Comparison of ENCODE assay signal across 10 cellular contexts in the genomic region with DNA sequence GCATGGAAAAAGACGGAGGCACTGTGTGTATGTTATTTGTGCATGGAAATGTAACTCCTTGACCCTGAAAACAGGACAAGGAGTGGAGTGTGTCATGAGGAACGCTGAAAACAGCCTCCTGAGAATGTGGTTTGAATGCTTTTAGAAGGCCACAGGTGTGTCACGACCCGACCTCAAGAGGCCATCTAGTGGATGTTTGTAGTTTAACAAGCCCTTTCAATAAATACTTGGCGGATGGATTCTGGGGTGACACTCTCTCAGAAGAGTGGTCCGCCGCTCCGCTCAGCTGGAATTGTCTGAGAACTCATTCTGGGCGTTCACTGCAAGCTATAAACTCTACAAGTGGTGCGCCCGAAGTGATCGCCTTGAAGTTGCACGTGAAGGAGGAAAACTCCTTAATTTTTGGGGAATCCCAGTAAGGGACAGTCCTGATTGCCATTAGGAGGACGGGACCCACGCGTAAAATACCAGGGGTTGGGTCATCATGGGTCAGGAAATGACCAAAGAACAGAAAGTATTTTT. TPM values are rescaled to one million over a fixed set of nuclear protein-coding genes. Genes with fewer than 3 reads are reported as not detected.
DNase-seq lines count a peak whose midpoint lies in the region; ATAC-seq and TF ChIP-seq lines count a peak whose summit lies in the region.
"Not testable (repeated sequence)": the region's sequence is repeated elsewhere in the genome, so short reads cannot be mapped to it uniquely, and the experiment has no call there.
"Had no signal": no experiment of that assay in that cellular context is flagged by ENCODE, and none has a peak within 500 bp of the region (broad histone marks: within the 10 kb centered on the region; RNA-seq: fewer than 3 reads in every experiment).

No MANE protein-coding gene starts in this region.

- H3K4me3 Mint-ChIP-seq in CD14-positive monocyte = peak overlapping the region in 1 of 2 donors; percentile 75

- not testable (repeated sequence) for H3K4me1 ChIP-seq in skeletal muscle satellite cell (ENCODE audit: control insufficient read depth, insufficient read depth, low read length)

- peaks cover 20% of the 10 kb centered on the region for H3K4me1 Mint-ChIP-seq in CD14-positive monocyte

- H3K27me3 ChIP-seq in skeletal muscle satellite cell (ENCODE audit: control insufficient read depth, insufficient read depth, low read length) = not testable (repeated sequence)

- H3K27ac ChIP-seq in coronary artery = not testable (repeated sequence)

- intact Hi-C loops in CD14-positive monocyte (cut with micrococcal nuclease) = loop anchor here in 1 of 2 donors (10.0 kb wide), 1 partner anchor 117 kb away; no protein-coding TSS in a partner anchor

- peak; percentile 66 for ATAC-seq in GM19025 (IDR thresholded peaks at IDR 0.05; ENCODE audit: low read depth, unreplicated experiment)
- ATAC-seq in HG03025 (IDR thresholded peaks at IDR 0.05; ENCODE audit: low FRiP score, unreplicated experiment) = peak; percentile 59

- peak; percentile 55 for TF ChIP-seq CTCF in CD14-positive monocyte (IDR thresholded peaks at IDR 0.05)
- not testable (repeated sequence) for TF ChIP-seq CTCF in coronary artery (IDR thresholded peaks at IDR 0.05)

- H3K9me3 ChIP-seq in skeletal muscle satellite cell (replicated peaks; ENCODE audit: low read length) = not testable (repeated sequence)

- H3K4me3 ChIP-seq in coronary artery = peak overlapping the region; percentile 59
- H3K4me3 ChIP-seq in skeletal muscle satellite cell (ENCODE audit: low read length) = not testable (repeated sequence)

- H3K36me3 Mint-ChIP-seq in CD14-positive monocyte = not testable (repeated sequence)

- H3K9me3 Mint-ChIP-seq in CD14-positive monocyte = not testable (repeated sequence)

- H3K27ac Mint-ChIP-seq in CD14-positive monocyte = peak overlapping the region in 1 of 7 donors; percentile 53

- not testable (repeated sequence) for H3K9ac ChIP-seq in skeletal muscle satellite cell (ENCODE audit: low read depth, low read length)

- peak overlapping the region; percentile 58 for H3K4me2 ChIP-seq in skeletal muscle satellite cell (ENCODE audit: low read length)

- not testable (repeated sequence) for H3K36me3 ChIP-seq in skeletal muscle satellite cell (ENCODE audit: insufficient read depth, low read length)

- DNase-seq in CD14-positive monocyte (ENCODE audit: low spot score); coronary artery (ENCODE audit: low spot score): not testable (repeated sequence)
- DNase-seq in NCI-H2171 treated with DMSO at 0.1 percent for 48 hours (lab: John Stamatoyannopoulos, UW) = peak; percentile 11
- DNase-seq in activated CD4-positive, alpha-beta T cell treated with anti-CD3 and anti-CD28 coated beads, Interleukin-2, amount 50 U/mL, for 1 hour = peak; percentile 37
- DNase-seq in iris pigment epithelial cell (ENCODE audit: low read depth) = peak; percentile 13

- H3K27me3 Mint-ChIP-seq in CD14-positive monocyte (ENCODE audit: low read depth in 3 of 3) = not testable (repeated sequence)

RNA-seq across cellular contexts. Expression of a gene that starts 33.5 kb away (rescaled TPM):
- polyA plus RNA-seq in CD14-positive monocyte = not detected
- not detected in 2 replicates for total RNA-seq in skeletal muscle satellite cell (2012; rRNA removed)
- total RNA-seq: glomerular endothelial cell; T-helper 1 cell treated with Interleukin-12 subunit alpha and Interleukin-12 subunit beta and Interleukin-4 antibody, amounts not matched to agents 30 ng/mL and 1 ng/mL, for 36 hours had no signal

RNA-seq across cellular contexts. Expression of a gene that starts 44.7 kb away (rescaled TPM):
- not detected for polyA plus RNA-seq in CD14-positive monocyte
- total RNA-seq in skeletal muscle satellite cell (2012; rRNA removed) = not detected in 2 replicates
- total RNA-seq: glomerular endothelial cell; T-helper 1 cell treated with Interleukin-12 subunit alpha and Interleukin-12 subunit beta and Interleukin-4 antibody, amounts not matched to agents 30 ng/mL and 1 ng/mL, for 36 hours had no signal
